In the genomic region with DNA sequence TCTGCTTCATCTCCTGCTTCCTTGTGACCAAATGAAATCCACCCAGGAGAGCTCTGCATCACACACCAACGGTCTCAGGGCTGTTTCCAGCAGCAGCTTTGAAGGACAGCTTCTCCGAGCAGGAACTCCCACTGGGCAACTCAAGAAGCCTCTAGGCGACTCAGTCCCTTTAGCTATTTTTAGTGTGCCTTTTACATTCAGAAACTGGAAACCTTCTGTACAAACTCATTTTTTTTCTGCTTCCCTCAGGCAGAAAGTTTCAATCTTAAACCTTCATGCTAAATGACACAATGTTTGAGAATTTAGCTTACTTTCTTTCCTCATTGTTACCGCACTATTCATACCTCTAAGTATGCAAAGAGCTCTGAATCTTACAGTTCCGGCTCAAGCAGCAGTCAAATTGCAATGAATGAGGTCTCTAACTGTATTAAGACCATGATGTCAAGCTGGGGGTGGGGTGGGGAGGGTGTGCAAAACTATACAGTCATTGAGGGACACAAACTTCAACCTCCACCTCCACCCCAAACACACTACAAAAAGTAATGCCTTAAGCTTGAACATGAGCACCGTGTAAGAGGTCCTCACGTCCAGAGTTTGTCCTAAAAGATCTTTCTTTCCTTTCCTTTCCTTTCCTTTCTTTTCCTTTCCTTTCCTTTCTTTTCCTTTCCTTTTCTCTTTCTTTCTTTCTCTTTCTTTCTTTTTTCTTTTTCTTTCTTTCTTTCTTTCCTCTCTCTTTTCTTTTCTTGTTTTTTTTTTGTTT, we compare ENCODE assay signal across 7 cellular contexts. TPM values are rescaled to one million over a fixed set of nuclear protein-coding genes. Genes with fewer than 3 reads are reported as not detected.
DNase-seq lines count a peak whose midpoint lies in the region; ATAC-seq and TF ChIP-seq lines count a peak whose summit lies in the region.

No MANE protein-coding gene starts in this region.

- H3K9me3 Mint-ChIP-seq in dendritic cell treated with granulocyte-macrophage colony-stimulating factor and Interleukin-4, amounts not matched to agents 40 ng/mL and 50 ng/mL, for 4 days, result no peaks in the 10 kb centered on the region
- no peaks in the 10 kb centered on the region for H3K9me3 Mint-ChIP-seq in type B pancreatic cell

- intact Hi-C loops in dendritic cell treated with granulocyte-macrophage colony-stimulating factor and Interleukin-4, amounts not matched to agents 40 ng/mL and 50 ng/mL, for 4 days (cut with micrococcal nuclease), result loop anchor here (5.0 kb wide), 4 partner anchors 37 to 482 kb away; no protein-coding TSS in a partner anchor

- TF ChIP-seq CTCF in type B pancreatic cell (conservative IDR thresholded peaks at IDR 0.05), result no peak

- no peaks in the 10 kb centered on the region for H3K36me3 Mint-ChIP-seq in dendritic cell treated with granulocyte-macrophage colony-stimulating factor and Interleukin-4, amounts not matched to agents 40 ng/mL and 50 ng/mL, for 4 days (ENCODE audit: low read depth)
- no peaks in the 10 kb centered on the region for H3K36me3 Mint-ChIP-seq in type B pancreatic cell

- peak overlapping the region; percentile 51 for H3K27ac Mint-ChIP-seq in dendritic cell treated with granulocyte-macrophage colony-stimulating factor and Interleukin-4, amounts not matched to agents 40 ng/mL and 50 ng/mL, for 4 days
- peak overlapping the region; percentile 95 for H3K27ac Mint-ChIP-seq in type B pancreatic cell

- ATAC-seq in GM18498 (IDR thresholded peaks at IDR 0.05; ENCODE audit: unreplicated experiment) (peak; percentile 76), GM21529 (IDR thresholded peaks at IDR 0.05; ENCODE audit: unreplicated experiment) (peak; percentile 71)

- DNase-seq in HT1080 (ENCODE audit: low read depth) (peak; percentile 81), type B pancreatic cell (ENCODE audit: extremely low spot score, unreplicated experiment) (no peak), AML-193 (lab: John Stamatoyannopoulos, UW) (no peak), middle frontal gyrus (ENCODE audit: extremely low spot score, low spot score) (no peak)

- H3K4me1 Mint-ChIP-seq in dendritic cell treated with granulocyte-macrophage colony-stimulating factor and Interleukin-4, amounts not matched to agents 40 ng/mL and 50 ng/mL, for 4 days (ENCODE audit: low read depth), result peaks cover 45% of the 10 kb centered on the region
- peaks cover 38% of the 10 kb centered on the region for H3K4me1 Mint-ChIP-seq in type B pancreatic cell (ENCODE audit: unreplicated experiment)

- no peaks in the 10 kb centered on the region for H3K27me3 Mint-ChIP-seq in dendritic cell treated with granulocyte-macrophage colony-stimulating factor and Interleukin-4, amounts not matched to agents 40 ng/mL and 50 ng/mL, for 4 days
- H3K27me3 Mint-ChIP-seq in type B pancreatic cell, result no peaks in the 10 kb centered on the region

- H3K4me3 Mint-ChIP-seq in dendritic cell treated with granulocyte-macrophage colony-stimulating factor and Interleukin-4, amounts not matched to agents 40 ng/mL and 50 ng/mL, for 4 days, result no peak overlapping the region
- H3K4me3 Mint-ChIP-seq in type B pancreatic cell, result peak overlapping the region; percentile 24

RNA-seq across cellular contexts. Expression of gene TARBP1, which starts 16.4 kb away (rescaled TPM):
- total RNA-seq in HT1080 (2014; rRNA removed; shearing (Covaris generic)), result 17.0 and 18.8 TPM in 2 replicates
- polyA plus RNA-seq in HT1080 (2015; cell fraction: cytosol; rRNA removed), result 9.7 and 12.4 TPM in 2 replicates
- 63.1 and 65.9 TPM in 2 replicates for polyA plus RNA-seq in HT1080 (2015; cell fraction: nucleus; rRNA removed)
- 22.2 and 38.1 TPM in 2 replicates for total RNA-seq in type B pancreatic cell (ENCODE audit: low replicate concordance)
